In the genomic region with DNA sequence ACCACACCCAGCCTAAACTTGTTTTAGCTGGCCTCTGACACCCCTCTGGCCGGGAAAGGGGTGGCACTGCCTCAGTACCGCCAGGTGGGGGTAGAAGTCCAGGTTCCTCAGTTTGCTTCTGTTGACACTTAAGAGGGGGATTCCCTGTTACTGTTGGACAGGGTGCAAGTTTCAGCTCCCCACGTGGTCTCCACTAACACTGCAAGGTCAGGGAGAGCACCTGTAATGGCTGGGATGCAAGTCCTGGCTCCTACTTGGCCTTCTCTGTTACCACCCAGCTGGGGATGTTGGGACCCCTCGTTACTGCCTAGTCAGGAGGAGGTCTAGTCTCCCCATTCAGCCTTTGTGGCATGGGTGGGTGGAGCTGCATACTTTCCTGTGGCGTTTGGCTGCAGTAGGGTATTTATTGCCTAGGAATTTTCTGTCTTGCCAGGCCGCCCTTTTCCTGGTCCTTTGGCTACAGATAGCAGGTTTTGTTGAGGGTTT, we compare ENCODE assay signal across 13 cellular contexts. TPM values are rescaled to one million over a fixed set of nuclear protein-coding genes. Genes with fewer than 3 reads are reported as not detected.
DNase-seq lines count a peak whose midpoint lies in the region; ATAC-seq and TF ChIP-seq lines count a peak whose summit lies in the region.
"Had no signal": no experiment of that assay in that cellular context is flagged by ENCODE, and none has a peak within 500 bp of the region (broad histone marks: within the 10 kb centered on the region; RNA-seq: fewer than 3 reads in every experiment).

No MANE protein-coding gene starts in this region.

- H3K36me3 ChIP-seq in Peyer's patch (no peaks in the 10 kb centered on the region), neuronal stem cell (replicated peaks in 1 of 2; ENCODE audit: control insufficient read depth in 2 of 2, insufficient read depth in 2 of 2, low read length in 2 of 2) (no peaks in the 10 kb centered on the region), osteoblast (ENCODE audit: insufficient read depth, low read length) (no peaks in the 10 kb centered on the region)

- no peak overlapping the region for H3K4ac ChIP-seq in neuronal stem cell (ENCODE audit: low read length)

- peak overlapping the region; percentile 14 for H2AK5ac ChIP-seq in neuronal stem cell (ENCODE audit: low read depth, low read length)

- no peak for ATAC-seq in HG02610 (IDR thresholded peaks at IDR 0.05; ENCODE audit: unreplicated experiment)
- ATAC-seq: natural killer cell had no signal

- H3K23ac ChIP-seq in neuronal stem cell (ENCODE audit: low read depth, low read length, poor library complexity): no peak overlapping the region

- H3K4me2 ChIP-seq in neuronal stem cell (ENCODE audit: insufficient read depth, low read length, poor library complexity, severe bottlenecking): no peak overlapping the region
- H3K4me2 ChIP-seq in osteoblast (ENCODE audit: insufficient read depth, low read length): no peak overlapping the region

- H2BK12ac ChIP-seq in neuronal stem cell (ENCODE audit: low read length): no peak overlapping the region

- DNase-seq in GM12864 (ENCODE audit: low read depth): no peak
- DNase-seq in Peyer's patch: peak in 1 of 3 donors; percentile 45
- DNase-seq in cardiac septum (ENCODE audit: low spot score): peak; percentile 39
- no peak for DNase-seq in neuronal stem cell (ENCODE audit: low spot score)
- no peak for DNase-seq in SKM-1 (lab: John Stamatoyannopoulos, UW; ENCODE audit: unreplicated experiment)
- DNase-seq in osteoblast (ENCODE audit: insufficient read length, low spot score, missing footprints): no peak
- DNase-seq in NCI-H146 treated with DMSO at 0.1 percent for 48 hours (lab: John Stamatoyannopoulos, UW; ENCODE audit: unreplicated experiment): no peak
- DNase-seq: AML-193; central memory CD4-positive, alpha-beta T cell; natural killer cell; NCI-H1417 treated with DMSO at 0.1 percent for 48 hours; stimulated activated CD4-positive, alpha-beta T cell treated with anti-CD3 and anti-CD28 coated beads, Interleukin-1b, Interleukin-23, amount 100 ng/mL, for 48 hours had no signal

- H3K4me3 ChIP-seq in GM12864 (ENCODE audit: low read depth, low read length) (no peak overlapping the region), Peyer's patch (no peak overlapping the region), neuronal stem cell (ENCODE audit: low read length in 2 of 2) (no peak overlapping the region), osteoblast (ENCODE audit: insufficient read depth, low read length) (no peak overlapping the region)

- H2BK120ac ChIP-seq in neuronal stem cell (ENCODE audit: low read depth, low read length): no peak overlapping the region

- peak; percentile 46 for TF ChIP-seq CTCF in GM12864 (IDR thresholded peaks at IDR 0.05; ENCODE audit: low read depth, low read length, missing control alignments)
- TF ChIP-seq CTCF in Peyer's patch (IDR thresholded peaks at IDR 0.05): peak in 2 of 6 experiments; percentile 19 to 24
- no peak for TF ChIP-seq CTCF in osteoblast (IDR thresholded peaks at IDR 0.05; ENCODE audit: extremely low read depth, low read depth, low read length)

- H3K27me3 ChIP-seq in Peyer's patch (no peaks in the 10 kb centered on the region), neuronal stem cell (ENCODE audit: control insufficient read depth in 3 of 3, insufficient read depth in 3 of 3, low read depth in 1 of 3, low read length in 3 of 3) (peaks cover 0 to 20% (median 0%) of the 10 kb centered on the region in 3 experiments), osteoblast (ENCODE audit: insufficient read depth, low read length) (no peaks in the 10 kb centered on the region)

- no peaks in the 10 kb centered on the region for H3K79me2 ChIP-seq in osteoblast (ENCODE audit: insufficient read depth, low read length)

- H3K9ac ChIP-seq in neuronal stem cell (ENCODE audit: low read depth, low read length, poor library complexity): peak overlapping the region; percentile 50

- no peak overlapping the region for H4K91ac ChIP-seq in neuronal stem cell (ENCODE audit: low read depth, low read length, poor library complexity)

- no CpG with 5 or more reads among the region's 6 CpGs for WGBS in neuronal stem cell (ENCODE audit: extremely low coverage in 2 of 2, insufficient read length in 2 of 2, insufficient replicate concordance in 1 of 2), 2 donors

- H3K9me3 ChIP-seq in Peyer's patch: no peaks in the 10 kb centered on the region
- no peaks in the 10 kb centered on the region for H3K9me3 ChIP-seq in neuronal stem cell (replicated peaks in 1 of 2; ENCODE audit: control insufficient read depth in 2 of 2, insufficient read depth in 1 of 2, low read depth in 1 of 2, low read length in 2 of 2)
- no peaks in the 10 kb centered on the region for H3K9me3 ChIP-seq in osteoblast (ENCODE audit: low read depth, low read length)

- peak overlapping the region; percentile 61 for H2BK5ac ChIP-seq in neuronal stem cell (ENCODE audit: low read length)

- no peaks in the 10 kb centered on the region for H4K20me1 ChIP-seq in osteoblast (ENCODE audit: insufficient read depth, low read length)

- H4K8ac ChIP-seq in neuronal stem cell (ENCODE audit: low read depth, low read length): no peak overlapping the region

- H3K4me1 ChIP-seq in Peyer's patch: peaks cover 0 to 20% (median 0%) of the 10 kb centered on the region in 4 donors
- H3K4me1 ChIP-seq in neuronal stem cell (ENCODE audit: control insufficient read depth in 2 of 2, insufficient read depth in 1 of 2, low read depth in 1 of 2, low read length in 2 of 2): peaks cover 0 to 5% of the 10 kb centered on the region in 2 donors
- H3K4me1 ChIP-seq in osteoblast (ENCODE audit: insufficient read depth, low read length): peaks cover 8% of the 10 kb centered on the region

- peak overlapping the region; percentile 32 for H3K18ac ChIP-seq in neuronal stem cell (ENCODE audit: low read length)

- H2AFZ ChIP-seq in neuronal stem cell (ENCODE audit: low read length): no peak overlapping the region
- H2AFZ ChIP-seq in osteoblast (ENCODE audit: low read length): no peak overlapping the region

- H3K79me1 ChIP-seq in neuronal stem cell (ENCODE audit: low read depth, low read length): no peaks in the 10 kb centered on the region

- intact Hi-C loops in cardiac septum (cut with DNase I): no loop called here

- H3K14ac ChIP-seq in neuronal stem cell (ENCODE audit: low read length): no peak overlapping the region

- no peak for TF ChIP-seq POLR2A in Peyer's patch (IDR thresholded peaks at IDR 0.05)

- peak overlapping the region in 3 of 4 donors; percentile 50 to 58 (median 54) for H3K27ac ChIP-seq in Peyer's patch
- no peak overlapping the region for H3K27ac ChIP-seq in neuronal stem cell (replicated peaks; ENCODE audit: low read length)
- no peak overlapping the region for H3K27ac ChIP-seq in osteoblast (ENCODE audit: low read depth, low read length)

- H2BK15ac ChIP-seq in neuronal stem cell (ENCODE audit: low read length): no peak overlapping the region

RNA-seq across cellular contexts. Expression of gene MFAP4, which starts 10.6 kb away (rescaled TPM):
- total RNA-seq in Peyer's patch (10 to 100 TPM; 12.6 to 70.8 (median 43.9) TPM), cardiac septum (46.2 TPM), osteoblast (3.6 and 3.8 TPM in 2 replicates)
- 0.18 TPM for polyA plus RNA-seq in neuronal stem cell (2013, experiment 1 of 2)
- polyA plus RNA-seq in neuronal stem cell (2013, experiment 2 of 2): 0.07 TPM
- total RNA-seq: natural killer cell had no signal

RNA-seq across cellular contexts. Expression of gene RNF112, which starts 13.4 kb away (rescaled TPM):
- 10 to 100 TPM in 1 of 4 donors, 1 to 10 TPM in 3; 1.2 to 47.0 (median 2.0) TPM for total RNA-seq in Peyer's patch
- 2.5 TPM for total RNA-seq in cardiac septum
- polyA plus RNA-seq in neuronal stem cell (2013, experiment 1 of 2): 1.4 TPM
- polyA plus RNA-seq in neuronal stem cell (2013, experiment 2 of 2): 1.1 TPM
- total RNA-seq in osteoblast: 0.29 and 0.36 TPM in 2 replicates

RNA-seq across cellular contexts. Expression of gene MAPK7, which starts 19.3 kb away (rescaled TPM):
- 10 to 100 TPM; 35.0 to 60.7 (median 46.5) TPM for total RNA-seq in Peyer's patch
- total RNA-seq in cardiac septum: 17.5 TPM
- 21.1 TPM for polyA plus RNA-seq in neuronal stem cell (2013, experiment 1 of 2)
- 21.3 TPM for polyA plus RNA-seq in neuronal stem cell (2013, experiment 2 of 2)
- 11.5 and 12.7 TPM in 2 replicates for total RNA-seq in osteoblast

RNA-seq across cellular contexts. Expression of gene B9D1, which starts 35.1 kb away (rescaled TPM):
- total RNA-seq in Peyer's patch (10 to 100 TPM in 1 of 4 donors, 1 to 10 TPM in 2, not detected in 1; 4.5 to 15.7 (median 5.6) TPM), cardiac septum (9.7 TPM), osteoblast (20.6 and 21.0 TPM in 2 replicates)
- polyA plus RNA-seq in neuronal stem cell (2013, experiment 1 of 2): 22.2 TPM
- 23.4 TPM for polyA plus RNA-seq in neuronal stem cell (2013, experiment 2 of 2)

Comparison
In these comparisons a context has a peak if more than half of its experiments do, and no peak if none do; other contexts are left out.
1. H3K27ac ChIP-seq: peak in Peyer's patch (3 of 4); none in neuronal stem cell (single experiment) and osteoblast (single experiment).